ENCODE assay signal across 16 cellular contexts in the genomic region with DNA sequence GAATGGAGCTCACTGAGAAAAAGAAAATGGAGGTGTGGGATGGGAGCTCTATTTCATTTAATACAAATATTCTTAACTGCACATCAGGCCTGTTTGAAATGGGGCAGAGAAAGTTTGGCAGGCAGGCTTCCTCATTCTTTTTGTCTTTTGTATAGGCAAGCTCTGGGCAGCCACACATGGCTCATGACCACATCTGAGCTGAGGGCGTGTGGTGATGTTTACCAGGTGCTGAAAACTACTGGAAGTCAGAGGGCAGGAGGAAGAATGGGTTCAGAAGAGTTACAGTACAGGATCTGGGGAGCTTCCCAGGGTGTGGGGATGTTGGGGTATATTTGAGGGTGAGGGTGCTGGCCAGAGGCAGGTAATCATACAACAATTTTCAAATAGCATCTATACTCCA.
"Had no signal": no experiment of that assay in that cellular context is flagged by ENCODE, and none has a peak within 500 bp of the region (broad histone marks: within the 10 kb centered on the region; RNA-seq: fewer than 3 reads in every experiment).

No MANE protein-coding gene starts in this region.

- H3K4me3 ChIP-seq: cardiac muscle cell, esophagus muscularis mucosa, tibial artery, uterus had no signal

- H3K9me3 Mint-ChIP-seq: activated CD4-positive, alpha-beta memory T cell treated with anti-CD3 and anti-CD28 coated beads for 36 hours; activated naive CD4-positive, alpha-beta T cell treated with anti-CD3 and anti-CD28 coated beads, Interleukin-2, amount 10 ng/mL, durations not matched to agents 7 days and 5 days; activated T-cell treated with anti-CD3 and anti-CD28 coated beads, Interleukin-2, amount 50 U/mL, for 24 hours; natural killer cell had no signal

- H3K4me1 ChIP-seq: parathyroid adenoma had no signal

- ATAC-seq: activated CD4-positive, alpha-beta T cell treated with anti-CD3 and anti-CD28 coated beads for 36 hours; left lobe of liver had no signal

- H3K4me3 Mint-ChIP-seq: activated CD4-positive, alpha-beta memory T cell treated with anti-CD3 and anti-CD28 coated beads for 36 hours; activated CD4-positive, alpha-beta T cell treated with anti-CD3 and anti-CD28 coated beads for 36 hours; activated naive CD4-positive, alpha-beta T cell treated with anti-CD3 and anti-CD28 coated beads, Interleukin-2, amount 10 ng/mL, durations not matched to agents 7 days and 5 days; activated T-cell treated with anti-CD3 and anti-CD28 coated beads, Interleukin-2, amount 50 U/mL, for 24 hours; natural killer cell; stimulated activated memory B cell treated with anti-CD40 and anti-IgM and Interleukin-4, amounts not matched to agents 10 μg/mL and 1 μg/mL and 100 μg/mL, for 72 hours had no signal

- H3K27ac ChIP-seq: cardiac muscle cell, esophagus muscularis mucosa, neutrophil, parathyroid adenoma, tibial artery, uterus had no signal

- DNase-seq: activated CD4-positive, alpha-beta memory T cell treated with anti-CD3 and anti-CD28 coated beads for 36 hours; activated CD4-positive, alpha-beta T cell treated with anti-CD3 and anti-CD28 coated beads for 36 hours; activated naive CD4-positive, alpha-beta T cell treated with anti-CD3 and anti-CD28 coated beads, Interleukin-2, amount 10 ng/mL, durations not matched to agents 7 days and 5 days; activated T-cell treated with anti-CD3 and anti-CD28 coated beads, Interleukin-2, amount 50 U/mL, for 24 hours; head of caudate nucleus; natural killer cell; retina; stimulated activated CD4-positive, alpha-beta T cell treated with anti-CD3 and anti-CD28 coated beads, Interleukin-2, amount 100 ng/mL, for 48 hours; uterus had no signal

- H3K36me3 Mint-ChIP-seq: activated CD4-positive, alpha-beta memory T cell treated with anti-CD3 and anti-CD28 coated beads for 36 hours; activated naive CD4-positive, alpha-beta T cell treated with anti-CD3 and anti-CD28 coated beads, Interleukin-2, amount 10 ng/mL, durations not matched to agents 7 days and 5 days; natural killer cell; stimulated activated memory B cell treated with anti-CD40 and anti-IgM and Interleukin-4, amounts not matched to agents 10 μg/mL and 1 μg/mL and 100 μg/mL, for 72 hours had no signal

- H3K27ac Mint-ChIP-seq: activated CD4-positive, alpha-beta memory T cell treated with anti-CD3 and anti-CD28 coated beads for 36 hours; activated CD4-positive, alpha-beta T cell treated with anti-CD3 and anti-CD28 coated beads for 36 hours; activated naive CD4-positive, alpha-beta T cell treated with anti-CD3 and anti-CD28 coated beads, Interleukin-2, amount 10 ng/mL, durations not matched to agents 7 days and 5 days; activated T-cell treated with anti-CD3 and anti-CD28 coated beads, Interleukin-2, amount 50 U/mL, for 24 hours; natural killer cell; stimulated activated memory B cell treated with anti-CD40 and anti-IgM and Interleukin-4, amounts not matched to agents 10 μg/mL and 1 μg/mL and 100 μg/mL, for 72 hours had no signal

- H3K36me3 ChIP-seq: cardiac muscle cell, esophagus muscularis mucosa, neutrophil, tibial artery, uterus had no signal

- H3K4me1 Mint-ChIP-seq: activated CD4-positive, alpha-beta T cell treated with anti-CD3 and anti-CD28 coated beads for 36 hours; activated naive CD4-positive, alpha-beta T cell treated with anti-CD3 and anti-CD28 coated beads, Interleukin-2, amount 10 ng/mL, durations not matched to agents 7 days and 5 days; natural killer cell; stimulated activated memory B cell treated with anti-CD40 and anti-IgM and Interleukin-4, amounts not matched to agents 10 μg/mL and 1 μg/mL and 100 μg/mL, for 72 hours had no signal

- H3K27me3 Mint-ChIP-seq: activated naive CD4-positive, alpha-beta T cell treated with anti-CD3 and anti-CD28 coated beads, Interleukin-2, amount 10 ng/mL, durations not matched to agents 7 days and 5 days had no signal

- H3K27me3 ChIP-seq: esophagus muscularis mucosa, neutrophil, tibial artery, uterus had no signal

- H3K9me3 ChIP-seq: esophagus muscularis mucosa, neutrophil, tibial artery, uterus had no signal
